In genomic region chr6:108920751-108921150, GRCh38 we compare ENCODE assay signal across 27 cellular contexts.
DNase-seq lines count a peak whose midpoint lies in the region; ATAC-seq and TF ChIP-seq lines count a peak whose summit lies in the region.
"Had no signal": no experiment of that assay in that cellular context is flagged by ENCODE, and none has a peak within 500 bp of the region (broad histone marks: within the 10 kb centered on the region; RNA-seq: fewer than 3 reads in every experiment).

No MANE protein-coding gene starts in this region.

- intact Hi-C loops in OCI-LY7 (cut with micrococcal nuclease; ENCODE audit: unreplicated experiment), result no loop called here
- intact Hi-C loops in cardiac septum (cut with DNase I), result no loop called here

- no TSS peak for BruUV-seq in OCI-LY7 (replicated peaks; lab: Mats Ljungman, UMichigan)

- H3K9ac ChIP-seq in iPS-18a (ENCODE audit: low read length), result no peak overlapping the region

- H3K27me3 ChIP-seq in iPS-18a (ENCODE audit: control insufficient read depth, insufficient read depth, low read length), result no peaks in the 10 kb centered on the region
- H3K27me3 ChIP-seq: upper lobe of right lung had no signal

- H4K20me1 ChIP-seq in OCI-LY7 (ENCODE audit: insufficient read depth, low read length), result no peaks in the 10 kb centered on the region

- CTCF ChIA-PET in activated naive CD4-positive, alpha-beta T cell treated with anti-CD3 and anti-CD28 coated beads, Interleukin-2, amount 10 ng/mL, durations not matched to agents 7 days and 5 days (lab: Charles Lee), result interaction anchor here (1.4 to 2.7 kb wide), 2 partner anchors 82 to 152 kb away, joined by 3 to 6 read pairs; no protein-coding TSS in a partner anchor
- CTCF ChIA-PET in OCI-LY7 (lab: Charles Lee; ENCODE audit: unreplicated experiment), result no interaction called here

- peak overlapping the region; percentile 37 for H3K27ac Mint-ChIP-seq in activated naive CD4-positive, alpha-beta T cell treated with anti-CD3 and anti-CD28 coated beads, Interleukin-2, amount 50 U/mL, for 24 hours
- no peak overlapping the region for H3K27ac Mint-ChIP-seq in activated naive CD4-positive, alpha-beta T cell treated with anti-CD3 and anti-CD28 coated beads, Interleukin-2, amount 10 ng/mL, durations not matched to agents 7 days and 5 days
- peak overlapping the region; percentile 6 for H3K27ac Mint-ChIP-seq in stimulated activated naive B cell treated with anti-CD40 and anti-IgM and Interleukin-4, amounts not matched to agents 10 μg/mL and 1 μg/mL and 100 μg/mL, for 72 hours
- H3K27ac Mint-ChIP-seq: B cell, HFFc6, mesothelial cell of epicardium had no signal

- peaks cover 31% of the 10 kb centered on the region for H3K4me1 Mint-ChIP-seq in activated naive CD4-positive, alpha-beta T cell treated with anti-CD3 and anti-CD28 coated beads, Interleukin-2, amount 50 U/mL, for 24 hours
- peaks cover 37% of the 10 kb centered on the region for H3K4me1 Mint-ChIP-seq in activated naive CD4-positive, alpha-beta T cell treated with anti-CD3 and anti-CD28 coated beads, Interleukin-2, amount 10 ng/mL, durations not matched to agents 7 days and 5 days
- H3K4me1 Mint-ChIP-seq in stimulated activated naive B cell treated with anti-CD40 and anti-IgM and Interleukin-4, amounts not matched to agents 10 μg/mL and 1 μg/mL and 100 μg/mL, for 72 hours, result peaks cover 24 to 37% of the 10 kb centered on the region in 2 donors

- POLR2A ChIA-PET in OCI-LY7 (lab: Charles Lee), result interaction anchor here (0.6 to 1.6 kb wide), 4 partner anchors 12 to 885 kb away, joined by 3 read pairs; no protein-coding TSS in a partner anchor

- no peaks in the 10 kb centered on the region for H3K27me3 Mint-ChIP-seq in activated naive CD4-positive, alpha-beta T cell treated with anti-CD3 and anti-CD28 coated beads, Interleukin-2, amount 50 U/mL, for 24 hours
- peaks cover 40% of the 10 kb centered on the region for H3K27me3 Mint-ChIP-seq in activated naive CD4-positive, alpha-beta T cell treated with anti-CD3 and anti-CD28 coated beads, Interleukin-2, amount 10 ng/mL, durations not matched to agents 7 days and 5 days
- no peaks in the 10 kb centered on the region for H3K27me3 Mint-ChIP-seq in stimulated activated naive B cell treated with anti-CD40 and anti-IgM and Interleukin-4, amounts not matched to agents 10 μg/mL and 1 μg/mL and 100 μg/mL, for 72 hours
- H3K27me3 Mint-ChIP-seq: B cell had no signal

- H3K36me3 ChIP-seq in OCI-LY7 (ENCODE audit: insufficient read depth, low read length) (no peaks in the 10 kb centered on the region), iPS-18a (ENCODE audit: control insufficient read depth, low read depth, low read length) (no peaks in the 10 kb centered on the region)
- H3K36me3 ChIP-seq: upper lobe of right lung had no signal

- H2AFZ ChIP-seq in OCI-LY7 (ENCODE audit: low read length), result peak overlapping the region; percentile 22; the same call in 1 of the 2 replicates

- DNase-seq in activated naive CD4-positive, alpha-beta T cell treated with anti-CD3 and anti-CD28 coated beads, Interleukin-2, amount 10 ng/mL, durations not matched to agents 7 days and 5 days, result no peak
- DNase-seq in OCI-LY7 (ENCODE audit: low spot score) (no peak), cardiac septum (ENCODE audit: low spot score) (no peak)
- DNase-seq in stimulated activated naive B cell treated with anti-CD40 and anti-IgM and Interleukin-4, amounts not matched to agents 10 μg/mL and 1 μg/mL and 100 μg/mL, for 72 hours, result no peak
- DNase-seq: activated CD4-positive, alpha-beta T cell treated with anti-CD3 and anti-CD28 coated beads, Interleukin-2, amount 10 ng/mL, durations not matched to agents 24 days and 14 days; Calu3; dermis blood vessel endothelial cell; foreskin keratinocyte; IMR-90; NCI-H1436 treated with DMSO at 0.1 percent for 48 hours; NCI-H2171 treated with DMSO at 0.1 percent for 48 hours; NCI-H526 treated with DMSO at 0.1 percent for 48 hours; PC-3; SHP77; stimulated activated CD4-positive, alpha-beta T cell treated with anti-CD3 and anti-CD28 coated beads, Interleukin-2, amount 100 ng/mL, for 48 hours; SW 1271; upper lobe of right lung had no signal

- H3K4me3 ChIP-seq in OCI-LY7 (ENCODE audit: low read depth, low read length, poor library complexity, severe bottlenecking) (no peak overlapping the region), iPS-18a (ENCODE audit: low read length) (peak overlapping the region; percentile 21)
- H3K4me3 ChIP-seq: smooth muscle cell, upper lobe of right lung had no signal

- H3K36me3 Mint-ChIP-seq in activated naive CD4-positive, alpha-beta T cell treated with anti-CD3 and anti-CD28 coated beads, Interleukin-2, amount 50 U/mL, for 24 hours, result peaks cover 7% of the 10 kb centered on the region
- peaks cover 21% of the 10 kb centered on the region for H3K36me3 Mint-ChIP-seq in activated naive CD4-positive, alpha-beta T cell treated with anti-CD3 and anti-CD28 coated beads, Interleukin-2, amount 10 ng/mL, durations not matched to agents 7 days and 5 days
- peaks cover 5 to 6% of the 10 kb centered on the region in 2 donors for H3K36me3 Mint-ChIP-seq in stimulated activated naive B cell treated with anti-CD40 and anti-IgM and Interleukin-4, amounts not matched to agents 10 μg/mL and 1 μg/mL and 100 μg/mL, for 72 hours
- H3K36me3 Mint-ChIP-seq: mesothelial cell of epicardium had no signal

- no peak overlapping the region for H3K27ac ChIP-seq in OCI-LY7 (ENCODE audit: low read depth, low read length, poor library complexity, severe bottlenecking)
- H3K27ac ChIP-seq in iPS-18a (ENCODE audit: low read length), result no peak overlapping the region
- H3K27ac ChIP-seq: foreskin keratinocyte, upper lobe of right lung had no signal

- no peaks in the 10 kb centered on the region for H3K9me3 ChIP-seq in OCI-LY7 (ENCODE audit: low read length)
- H3K9me3 ChIP-seq in iPS-18a (ENCODE audit: control insufficient read depth, low read depth, low read length), result no peaks in the 10 kb centered on the region
- H3K9me3 ChIP-seq: upper lobe of right lung had no signal

- H3K4me1 ChIP-seq in OCI-LY7 (ENCODE audit: insufficient read depth, low read length, poor library complexity, severe bottlenecking) (peaks cover 4% of the 10 kb centered on the region), iPS-18a (ENCODE audit: control insufficient read depth, low read depth, low read length) (peaks cover 28% of the 10 kb centered on the region)
- H3K4me1 ChIP-seq: foreskin keratinocyte had no signal

- TF ChIP-seq CTCF in OCI-LY7 (conservative IDR thresholded peaks at IDR 0.05; ENCODE audit: low read length), result no peak

- no peak overlapping the region for H3K4me2 ChIP-seq in OCI-LY7 (ENCODE audit: low read length)

- no peak overlapping the region for H3K4me3 Mint-ChIP-seq in activated naive CD4-positive, alpha-beta T cell treated with anti-CD3 and anti-CD28 coated beads, Interleukin-2, amount 50 U/mL, for 24 hours
- H3K4me3 Mint-ChIP-seq in activated naive CD4-positive, alpha-beta T cell treated with anti-CD3 and anti-CD28 coated beads, Interleukin-2, amount 10 ng/mL, durations not matched to agents 7 days and 5 days, result no peak overlapping the region
- H3K4me3 Mint-ChIP-seq in stimulated activated naive B cell treated with anti-CD40 and anti-IgM and Interleukin-4, amounts not matched to agents 10 μg/mL and 1 μg/mL and 100 μg/mL, for 72 hours, result no peak overlapping the region
- H3K4me3 Mint-ChIP-seq: activated CD4-positive, alpha-beta T cell treated with anti-CD3 and anti-CD28 coated beads, Interleukin-2, amount 10 ng/mL, durations not matched to agents 24 days and 14 days; B cell; HFFc6; mesothelial cell of epicardium; neural crest cell had no signal

- H3K9me2 ChIP-seq in OCI-LY7 (ENCODE audit: insufficient read depth, low read length), result no peaks in the 10 kb centered on the region

- no peak for ATAC-seq in stimulated activated naive B cell treated with anti-CD40 and anti-IgM and Interleukin-4, amounts not matched to agents 10 μg/mL and 1 μg/mL and 100 μg/mL, for 72 hours (replicated peaks)
- ATAC-seq in HG03280 (IDR thresholded peaks at IDR 0.05; ENCODE audit: unreplicated experiment), result no peak
- no peak for ATAC-seq in HG02610 (IDR thresholded peaks at IDR 0.05; ENCODE audit: unreplicated experiment)
- ATAC-seq: foreskin keratinocyte, left lobe of liver, PC-3, upper lobe of right lung had no signal

- no peaks in the 10 kb centered on the region for H3K79me2 ChIP-seq in OCI-LY7 (ENCODE audit: insufficient read depth, low read depth, low read length)

- H3K9me3 Mint-ChIP-seq in activated naive CD4-positive, alpha-beta T cell treated with anti-CD3 and anti-CD28 coated beads, Interleukin-2, amount 50 U/mL, for 24 hours, result peaks cover 13% of the 10 kb centered on the region
- peaks cover 11% of the 10 kb centered on the region for H3K9me3 Mint-ChIP-seq in activated naive CD4-positive, alpha-beta T cell treated with anti-CD3 and anti-CD28 coated beads, Interleukin-2, amount 10 ng/mL, durations not matched to agents 7 days and 5 days
- H3K9me3 Mint-ChIP-seq in stimulated activated naive B cell treated with anti-CD40 and anti-IgM and Interleukin-4, amounts not matched to agents 10 μg/mL and 1 μg/mL and 100 μg/mL, for 72 hours, result peaks cover 9 to 10% of the 10 kb centered on the region in 2 donors
- H3K9me3 Mint-ChIP-seq: HFFc6, mesothelial cell of epicardium had no signal
